In genomic region chr9:134728021-134728795, GRCh38 we compare ENCODE assay signal across 28 cellular contexts.
"Had no signal": no experiment of that assay in that cellular context is flagged by ENCODE, and none has a peak within 500 bp of the region (broad histone marks: within the 10 kb centered on the region; RNA-seq: fewer than 3 reads in every experiment).

No MANE protein-coding gene starts in this region.

- H3K27ac ChIP-seq: adrenal gland, ascending aorta, brain microvascular endothelial cell, parathyroid adenoma, psoas muscle, thoracic aorta had no signal

- H3K4me3 ChIP-seq: adrenal gland, ascending aorta, psoas muscle, thoracic aorta had no signal

- H3K9me3 ChIP-seq: adrenal gland, ascending aorta, psoas muscle, thoracic aorta had no signal

- H3K4me1 Mint-ChIP-seq: mesothelial cell of epicardium had no signal

- ATAC-seq: esophagus mucosa, psoas muscle had no signal

- H2AFZ ChIP-seq: parathyroid adenoma had no signal

- H3K9me3 Mint-ChIP-seq: activated CD4-positive, alpha-beta memory T cell treated with anti-CD3 and anti-CD28 coated beads for 36 hours; activated naive CD4-positive, alpha-beta T cell treated with anti-CD3 and anti-CD28 coated beads for 36 hours; activated naive CD8-positive, alpha-beta T cell treated with anti-CD3 and anti-CD28 coated beads for 36 hours; activated T-helper 1 cell treated with anti-CD3 and anti-CD28 coated beads, Interleukin-12 subunit alpha, Interleukin-12 subunit beta, Interleukin-2, Interleukin-4 antibody, amounts not matched to agents 30 ng/mL and 10 ng/mL and 1 ng/mL, durations not matched to agents 14 hours and 24 hours and 36 hours; mesothelial cell of epicardium had no signal

- H3K79me2 ChIP-seq: parathyroid adenoma had no signal

- H3K27me3 ChIP-seq: adrenal gland, ascending aorta, brain microvascular endothelial cell had no signal

- H3K9ac ChIP-seq: parathyroid adenoma had no signal

- H3K27me3 Mint-ChIP-seq: activated CD4-positive, alpha-beta T cell treated with anti-CD3 and anti-CD28 coated beads, Interleukin-2, amount 10 ng/mL, durations not matched to agents 24 days and 14 days had no signal

- DNase-seq: activated CD4-positive, alpha-beta memory T cell treated with anti-CD3 and anti-CD28 coated beads for 36 hours; activated CD4-positive, alpha-beta T cell treated with anti-CD3 and anti-CD28 coated beads, Interleukin-2, amount 10 ng/mL, durations not matched to agents 24 days and 14 days; activated CD4-positive, CD25-positive, alpha-beta regulatory T cell treated with anti-CD3 and anti-CD28 coated beads, Interleukin-2, amount 50 U/mL, for 72 hours; activated CD8-positive, alpha-beta memory T cell treated with anti-CD3 and anti-CD28 coated beads, Interleukin-2, amount 50 U/mL, for 4 hours; activated effector memory CD4-positive, alpha-beta T cell treated with anti-CD3 and anti-CD28 coated beads, Interleukin-2, amount 50 U/mL, for 16 hours; activated naive CD4-positive, alpha-beta T cell treated with anti-CD3 and anti-CD28 coated beads for 36 hours; activated naive CD8-positive, alpha-beta T cell treated with anti-CD3 and anti-CD28 coated beads for 36 hours; activated T-cell treated with anti-CD3 and anti-CD28 coated beads, Interleukin-2, amount 50 U/mL, for 1 hour; adrenal gland; brain microvascular endothelial cell; caudate nucleus; foreskin fibroblast; mammary epithelial cell; naive B cell; nucleus accumbens; stimulated activated CD4-positive, alpha-beta T cell treated with anti-CD3 and anti-CD28 coated beads, Interleukin-2, amount 100 ng/mL, for 48 hours; stimulated activated naive CD4-positive, alpha-beta T cell treated with Interleukin-2 at 50 U/mL for 16 hours; T-helper 2 cell; trophoblast cell had no signal

- H3K36me3 Mint-ChIP-seq: activated CD4-positive, alpha-beta memory T cell treated with anti-CD3 and anti-CD28 coated beads for 36 hours; activated naive CD8-positive, alpha-beta T cell treated with anti-CD3 and anti-CD28 coated beads for 36 hours; naive B cell had no signal

- H3K4me3 Mint-ChIP-seq: activated CD4-positive, alpha-beta memory T cell treated with anti-CD3 and anti-CD28 coated beads for 36 hours; activated CD4-positive, alpha-beta T cell treated with anti-CD3 and anti-CD28 coated beads, Interleukin-2, amount 10 ng/mL, durations not matched to agents 24 days and 14 days; activated naive CD4-positive, alpha-beta T cell treated with anti-CD3 and anti-CD28 coated beads for 36 hours; activated naive CD8-positive, alpha-beta T cell treated with anti-CD3 and anti-CD28 coated beads for 36 hours; activated T-helper 1 cell treated with anti-CD3 and anti-CD28 coated beads, Interleukin-12 subunit alpha, Interleukin-12 subunit beta, Interleukin-2, Interleukin-4 antibody, amounts not matched to agents 30 ng/mL and 10 ng/mL and 1 ng/mL, durations not matched to agents 14 hours and 24 hours and 36 hours; mesothelial cell of epicardium; naive B cell had no signal

- H3K27ac Mint-ChIP-seq: activated CD4-positive, alpha-beta memory T cell treated with anti-CD3 and anti-CD28 coated beads for 36 hours; activated CD4-positive, alpha-beta T cell treated with anti-CD3 and anti-CD28 coated beads, Interleukin-2, amount 10 ng/mL, durations not matched to agents 24 days and 14 days; activated naive CD4-positive, alpha-beta T cell treated with anti-CD3 and anti-CD28 coated beads for 36 hours; activated naive CD8-positive, alpha-beta T cell treated with anti-CD3 and anti-CD28 coated beads for 36 hours; activated T-helper 1 cell treated with anti-CD3 and anti-CD28 coated beads, Interleukin-12 subunit alpha, Interleukin-12 subunit beta, Interleukin-2, Interleukin-4 antibody, amounts not matched to agents 30 ng/mL and 10 ng/mL and 1 ng/mL, durations not matched to agents 14 hours and 24 hours and 36 hours; mesothelial cell of epicardium; naive B cell had no signal

- FAIRE-seq: endothelial cell of umbilical vein, urothelium cell line had no signal

- H3K4me1 ChIP-seq: adrenal gland, ascending aorta, parathyroid adenoma, psoas muscle had no signal
